ENCODE assay signal across 28 cellular contexts in genomic region chr11:85263328-85263727, GRCh38.
"Had no signal": no experiment of that assay in that cellular context is flagged by ENCODE, and none has a peak within 500 bp of the region (broad histone marks: within the 10 kb centered on the region; RNA-seq: fewer than 3 reads in every experiment).

No MANE protein-coding gene starts in this region.

- H3K9me3 ChIP-seq: ovary, right lobe of liver, sigmoid colon, suprapubic skin, testis, tibial artery, transverse colon, upper lobe of right lung, uterus had no signal

- H3K9ac ChIP-seq: neural progenitor cell, parathyroid adenoma had no signal

- H3K36me3 ChIP-seq: neural progenitor cell, ovary, right lobe of liver, sigmoid colon, suprapubic skin, transverse colon, upper lobe of right lung, uterus had no signal

- H3K4me3 ChIP-seq: neural progenitor cell, ovary, right lobe of liver, sigmoid colon, suprapubic skin, testis, tibial artery, transverse colon, upper lobe of right lung, uterus had no signal

- H3K4me2 ChIP-seq: neural progenitor cell had no signal

- H3K27ac ChIP-seq: neural progenitor cell, ovary, parathyroid adenoma, right lobe of liver, sigmoid colon, suprapubic skin, testis, tibial artery, transverse colon, upper lobe of right lung, uterus had no signal

- DNase-seq: naive thymus-derived CD4-positive, alpha-beta T cell; natural killer cell; occipital lobe; ovary; posterior cingulate gyrus; retina; right cardiac atrium; right lobe of liver; sigmoid colon; small intestine; stimulated activated CD4-positive, alpha-beta T cell treated with anti-CD3 and anti-CD28 coated beads, Interleukin-15, amount 100 ng/mL, for 24 hours; stimulated activated CD4-positive, alpha-beta T cell treated with anti-CD3 and anti-CD28 coated beads, Interleukin-2, amount 100 ng/mL, for 24 hours; stimulated activated CD4-positive, alpha-beta T cell treated with anti-CD3 and anti-CD28 coated beads, Interleukin-4, amount 100 ng/mL, for 1 hour; stimulated activated CD4-positive, alpha-beta T cell treated with anti-CD3 and anti-CD28 coated beads, Interleukin-4, amount 100 ng/mL, for 4 hours; stimulated activated CD8-positive, alpha-beta memory T cell treated with anti-CD3 and anti-CD28 coated beads, Interleukin-4, amount 100 ng/mL, for 48 hours; stimulated activated naive CD4-positive, alpha-beta T cell; stimulated activated naive CD8-positive, alpha-beta T cell treated with anti-CD3 and anti-CD28 coated beads, Interleukin-15, amount 100 ng/mL, for 72 hours; stimulated activated naive CD8-positive, alpha-beta T cell treated with anti-CD3 and anti-CD28 coated beads, Interleukin-15, Interleukin-2, amounts not matched to agents 100 U/mL and 50 U/mL, for 24 hours; substantia nigra; testis; tibial artery; transverse colon; upper lobe of right lung; uterus had no signal

- H3K27me3 ChIP-seq: neural progenitor cell, ovary, right lobe of liver, sigmoid colon, suprapubic skin, testis, tibial artery, transverse colon, upper lobe of right lung, uterus had no signal

- H3K4me1 ChIP-seq: neural progenitor cell, parathyroid adenoma, right lobe of liver, sigmoid colon, suprapubic skin, testis, tibial artery, transverse colon, upper lobe of right lung, uterus had no signal

- ATAC-seq: naive thymus-derived CD4-positive, alpha-beta T cell; natural killer cell; stimulated activated memory B cell treated with anti-CD40 and anti-IgM and Interleukin-4, amounts not matched to agents 10 μg/mL and 1 μg/mL and 100 μg/mL, for 72 hours; stimulated activated naive CD8-positive, alpha-beta T cell treated with anti-CD3 and anti-CD28 coated beads, Interleukin-15, amount 100 ng/mL, for 72 hours; stimulated activated naive CD8-positive, alpha-beta T cell treated with anti-CD3 and anti-CD28 coated beads, Interleukin-15, Interleukin-2, amounts not matched to agents 100 U/mL and 50 U/mL, for 24 hours; upper lobe of right lung had no signal

- H2AFZ ChIP-seq: neural progenitor cell, parathyroid adenoma had no signal
